Comparison of ENCODE assay signal across 1 cellular context in genomic region chrX:153946910-153947769, GRCh38.
TF ChIP-seq lines count a peak whose summit lies in the region.

No MANE protein-coding gene starts in this region.

TF ChIP-seq in GM12878, 131 proteins besides CTCF, POLR2A, EP300 and RAD21:
- TF ChIP-seq POLR2AphosphoS5 (IDR thresholded peaks at IDR 0.05; ENCODE audit: low read length) (peak; percentile 37; the same call in 1 of the 2 replicates), NBN (IDR thresholded peaks at IDR 0.05) (0 out of 2 replicates have a peak, but pooled peaks have one; percentile 18), HDAC2 (IDR thresholded peaks at IDR 0.05) (no peak), SMC3 (IDR thresholded peaks at IDR 0.05; ENCODE audit: borderline replicate concordance, low read length) (peak; percentile 82), SMARCA5 (IDR thresholded peaks at IDR 0.05) (peak; percentile 50; the same call in 1 of the 2 replicates), ZBTB40 (IDR thresholded peaks at IDR 0.05; ENCODE audit: borderline replicate concordance) (no peak), SREBF2 (IDR thresholded peaks at IDR 0.05; ENCODE audit: low read length) (no peak), YBX1 (IDR thresholded peaks at IDR 0.05) (no peak), RB1 (IDR thresholded peaks at IDR 0.05; ENCODE audit: borderline replicate concordance) (peak; percentile 87; the same call in 1 of the 2 replicates), ZBTB4 (CRISPR knock-in tag; IDR thresholded peaks at IDR 0.05) (0 out of 2 replicates have a peak, but pooled peaks have one; percentile 26), BHLHE40 (IDR thresholded peaks at IDR 0.05; ENCODE audit: borderline replicate concordance in 1 of 2, low read depth in 2 of 2, low read length in 1 of 2) (0 out of 4 replicates have a peak, but pooled peaks of 1 of the 2 experiments have one; percentile 32), FOXM1 (IDR thresholded peaks at IDR 0.05; ENCODE audit: low read depth, low read length) (peak; percentile 42; the same call in 1 of the 2 replicates), RUNX3 (IDR thresholded peaks at IDR 0.05; ENCODE audit: low read length) (0 out of 2 replicates have a peak, but pooled peaks have one; percentile 7)
- TF ChIP-seq, protein P1, sequence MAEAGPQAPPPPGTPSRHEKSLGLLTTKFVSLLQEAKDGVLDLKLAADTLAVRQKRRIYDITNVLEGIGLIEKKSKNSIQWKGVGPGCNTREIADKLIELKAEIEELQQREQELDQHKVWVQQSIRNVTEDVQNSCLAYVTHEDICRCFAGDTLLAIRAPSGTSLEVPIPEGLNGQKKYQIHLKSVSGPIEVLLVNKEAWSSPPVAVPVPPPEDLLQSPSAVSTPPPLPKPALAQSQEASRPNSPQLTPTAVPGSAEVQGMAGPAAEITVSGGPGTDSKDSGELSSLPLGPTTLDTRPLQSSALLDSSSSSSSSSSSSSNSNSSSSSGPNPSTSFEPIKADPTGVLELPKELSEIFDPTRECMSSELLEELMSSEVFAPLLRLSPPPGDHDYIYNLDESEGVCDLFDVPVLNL (IDR thresholded peaks at IDR 0.05; ENCODE audit: low read depth, low read length), result 0 out of 2 replicates have a peak, but pooled peaks have one; percentile 42
